In the genomic region with DNA sequence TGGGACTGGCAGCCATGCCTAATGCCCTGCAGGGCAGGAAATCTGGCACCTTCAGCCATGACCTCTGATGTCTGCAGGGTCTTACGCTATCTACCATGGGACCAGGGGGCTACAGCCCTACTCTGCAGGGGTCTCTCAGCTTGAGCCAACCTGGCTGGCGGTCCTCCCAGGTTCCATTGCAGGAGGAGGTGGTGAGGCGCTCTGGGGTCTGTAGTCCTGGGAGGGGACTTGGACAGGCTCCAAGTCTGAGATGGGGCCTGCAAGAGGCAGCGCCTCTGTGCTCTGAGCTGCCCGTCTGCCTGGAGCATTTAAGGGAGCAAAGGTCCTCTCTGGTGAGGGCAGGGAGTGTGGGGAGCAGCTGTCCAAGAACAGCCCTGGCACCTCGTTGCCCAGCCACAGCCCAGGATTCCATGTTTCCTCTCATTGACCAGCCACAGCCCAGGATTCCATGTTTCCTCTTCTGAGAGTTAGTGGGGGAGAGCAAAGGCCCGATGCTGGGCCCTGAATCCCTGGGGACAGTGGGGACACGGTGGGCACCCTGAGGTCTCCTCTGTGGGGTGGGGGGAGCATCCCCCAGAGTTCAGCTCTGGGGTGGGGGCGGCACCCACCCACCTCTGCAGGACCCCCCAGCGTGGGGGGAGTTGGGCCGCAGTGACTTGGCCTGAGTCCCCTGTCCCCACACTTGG, we compare ENCODE assay signal across 26 cellular contexts. TPM values are rescaled to one million over a fixed set of nuclear protein-coding genes. Genes with fewer than 3 reads are reported as not detected.
DNase-seq lines count a peak whose midpoint lies in the region; ATAC-seq, FAIRE-seq and TF ChIP-seq lines count a peak whose summit lies in the region.
"Had no signal": no experiment of that assay in that cellular context is flagged by ENCODE, and none has a peak within 500 bp of the region (broad histone marks: within the 10 kb centered on the region; RNA-seq: fewer than 3 reads in every experiment).

No MANE protein-coding gene starts in this region.

- ATAC-seq in K562: no peak
- no peak for ATAC-seq in GM21717 (IDR thresholded peaks at IDR 0.05; ENCODE audit: unreplicated experiment)
- ATAC-seq: left cardiac atrium had no signal

- H3K4me1 ChIP-seq in DOHH2 (ENCODE audit: control insufficient read depth, low read length): peaks cover 56% of the 10 kb centered on the region
- H3K4me1 ChIP-seq in K562 (replicated peaks in 1 of 2; ENCODE audit: control insufficient read depth in 2 of 2, insufficient read depth in 2 of 2, low read length in 2 of 2): peaks cover 0 to 44% of the 10 kb centered on the region in 2 experiments; a peak in 2 of 5 replicates
- H3K4me1 ChIP-seq in neuronal stem cell (ENCODE audit: control insufficient read depth in 2 of 2, insufficient read depth in 1 of 2, low read depth in 1 of 2, low read length in 2 of 2): no peaks in the 10 kb centered on the region

- H3K9me1 ChIP-seq in K562 (ENCODE audit: control insufficient read depth, insufficient read depth, low read length): no peaks in the 10 kb centered on the region

- H4K20me1 ChIP-seq in DOHH2 (ENCODE audit: control insufficient read depth, insufficient read depth, low read depth, low read length): no peaks in the 10 kb centered on the region
- H4K20me1 ChIP-seq in K562 (replicated peaks; ENCODE audit: control insufficient read depth, insufficient read depth, low read length): no peaks in the 10 kb centered on the region

- no peak for TF ChIP-seq POLR2A in K562 (conservative IDR thresholded peaks at IDR 0.05)

- no peak overlapping the region for H3K18ac ChIP-seq in neuronal stem cell (ENCODE audit: low read length)

- no peaks in the 10 kb centered on the region for H3K36me3 ChIP-seq in DOHH2 (ENCODE audit: control insufficient read depth, low read length)
- H3K36me3 ChIP-seq in K562 (ENCODE audit: control insufficient read depth, insufficient read depth, low read length): no peaks in the 10 kb centered on the region
- no peaks in the 10 kb centered on the region for H3K36me3 ChIP-seq in neuronal stem cell (replicated peaks in 1 of 2; ENCODE audit: control insufficient read depth in 2 of 2, insufficient read depth in 2 of 2, low read length in 2 of 2)

- CTCF ChIA-PET in K562 (lab: Yijun Ruan, JAX; ENCODE audit: low intra/inter-chr PET ratio): no interaction called here

- TF ChIP-seq CTCF in DOHH2 (IDR thresholded peaks at IDR 0.05; ENCODE audit: low read depth, low read length, poor library complexity, severe bottlenecking) (no peak), HL-60 (IDR thresholded peaks at IDR 0.05; ENCODE audit: insufficient read depth, low read length) (no peak), K562 (IDR thresholded peaks at IDR 0.05 in 2 of 3, conservative IDR thresholded peaks at IDR 0.05 in 1 of 3; ENCODE audit: insufficient read depth in 2 of 3, low read depth in 1 of 3, low read length in 3 of 3) (no peak)

- intact Hi-C loops in K562 (cut with micrococcal nuclease): no loop called here

- no peak overlapping the region for H3K4ac ChIP-seq in neuronal stem cell (ENCODE audit: low read length)

- H3K9me2 ChIP-seq in DOHH2 (replicated peaks; ENCODE audit: control insufficient read depth, low read length): no peaks in the 10 kb centered on the region

- no peak overlapping the region for H2BK5ac ChIP-seq in neuronal stem cell (ENCODE audit: low read length)

- in situ Hi-C loops in K562 (cut with MboI): no loop called here

- no peak for TF ChIP-seq EP300 in K562 (IDR thresholded peaks at IDR 0.05; ENCODE audit: low read length)

- POLR2A ChIA-PET in K562 (lab: Yijun Ruan, JAX): interaction anchor here (1.1 kb wide), 1 partner anchor 24 kb away, joined by 3 read pairs; no protein-coding TSS in a partner anchor

- FAIRE-seq in K562 (lab: Jason Lieb, UNC): no peak

- peak overlapping the region; percentile 49 for H2BK15ac ChIP-seq in neuronal stem cell (ENCODE audit: low read length)

- no peak overlapping the region for H2BK12ac ChIP-seq in neuronal stem cell (ENCODE audit: low read length)

- H3K27me3 ChIP-seq in DOHH2 (ENCODE audit: control insufficient read depth, low read length) (0 out of 2 replicates have a peak, but pooled peaks cover 2% of the 10 kb centered on the region), HL-60 (ENCODE audit: insufficient read depth, poor library complexity, severe bottlenecking) (no peaks in the 10 kb centered on the region), K562 (ENCODE audit: control insufficient read depth in 2 of 2, insufficient read depth in 2 of 2, low read length in 2 of 2) (peaks cover 0 to 11% of the 10 kb centered on the region in 2 experiments; a peak in 2 of 5 replicates), neuronal stem cell (ENCODE audit: control insufficient read depth in 3 of 3, insufficient read depth in 3 of 3, low read depth in 1 of 3, low read length in 3 of 3) (peaks cover 0 to 21% (median 4%) of the 10 kb centered on the region in 3 experiments)

- H2AK5ac ChIP-seq in neuronal stem cell (ENCODE audit: low read depth, low read length): peak overlapping the region; percentile 75

- H3K14ac ChIP-seq in neuronal stem cell (ENCODE audit: low read length): no peak overlapping the region

- H4K8ac ChIP-seq in neuronal stem cell (ENCODE audit: low read depth, low read length): no peak overlapping the region

- H4K91ac ChIP-seq in neuronal stem cell (ENCODE audit: low read depth, low read length, poor library complexity): no peak overlapping the region

- H3K79me2 ChIP-seq in DOHH2 (ENCODE audit: control insufficient read depth, low read length) (0 out of 2 replicates have a peak, but pooled peaks cover 4% of the 10 kb centered on the region), K562 (ENCODE audit: control insufficient read depth, insufficient read depth, low read length) (no peaks in the 10 kb centered on the region)

- H3F3A ChIP-seq in DOHH2 (ENCODE audit: control insufficient read depth, insufficient read depth): peaks cover 12% of the 10 kb centered on the region

- H3K27ac ChIP-seq in DOHH2 (ENCODE audit: low read depth, low read length): peak overlapping the region; percentile 78
- H3K27ac ChIP-seq in HL-60 (replicated peaks): peak overlapping the region; percentile 45
- H3K27ac ChIP-seq in K562 (ENCODE audit: extremely low read depth, low read depth, low read length): no peak overlapping the region
- no peak overlapping the region for H3K27ac ChIP-seq in neuronal stem cell (replicated peaks; ENCODE audit: low read length)
- H3K27ac ChIP-seq: epithelial cell of prostate, GM23248, VCaP had no signal

- H3K4me3 ChIP-seq in DOHH2 (ENCODE audit: low read length): peak overlapping the region; percentile 74
- peak overlapping the region; percentile 48 for H3K4me3 ChIP-seq in HL-60 (replicated peaks; ENCODE audit: insufficient read depth, low read length)
- H3K4me3 ChIP-seq in K562: no peak overlapping the region
- no peak overlapping the region for H3K4me3 ChIP-seq in neuronal stem cell (ENCODE audit: low read length in 2 of 2)
- H3K4me3 ChIP-seq: GM23248 had no signal

- DNase-seq in HL-60 (ENCODE audit: low read depth in 1 of 2, low spot score in 1 of 2) (no peak), K562 (ENCODE audit: extremely low read depth in 1 of 4, low spot score in 3 of 4) (no peak), neuronal stem cell (ENCODE audit: low spot score) (no peak), NCI-H82 treated with DMSO at 0.1 percent for 48 hours (lab: John Stamatoyannopoulos, UW; ENCODE audit: unreplicated experiment) (no peak), GM03348 (ENCODE audit: low spot score) (no peak)
- DNase-seq: activated CD4-positive, alpha-beta T cell treated with anti-CD3 and anti-CD28 coated beads, Interleukin-2, amount 10 ng/mL, durations not matched to agents 7 days and 5 days; activated effector memory CD4-positive, alpha-beta T cell treated with Interleukin-2 at 50 U/mL for 16 hours; cerebellar nuclear complex; GM23248; left cardiac atrium; mesendoderm; naive thymus-derived CD8-positive, alpha-beta T cell; NCI-H1694 treated with DMSO at 0.1 percent for 48 hours; NCI-H2171 treated with DMSO at 0.1 percent for 48 hours; NCI-H526; retina; stimulated activated CD4-positive, alpha-beta T cell treated with anti-CD3 and anti-CD28 coated beads, Interleukin-4, amount 100 ng/mL, for 1 hour; stimulated activated naive CD4-positive, alpha-beta T cell; T-helper 2 cell had no signal

- WGBS in K562 (ENCODE audit: insufficient coverage, low coverage, missing lambda C conversion rate): 35% methylated on average over 7 of the region's 11 CpGs
- no CpG with 5 or more reads among the region's 11 CpGs for WGBS in neuronal stem cell (ENCODE audit: extremely low coverage in 2 of 2, insufficient read length in 2 of 2, insufficient replicate concordance in 1 of 2), 2 donors

- peaks cover 7% of the 10 kb centered on the region; the same call in 1 of the 2 replicates for H3K9me3 ChIP-seq in DOHH2 (ENCODE audit: control insufficient read depth, insufficient read depth, low read length)
- H3K9me3 ChIP-seq in K562 (replicated peaks; ENCODE audit: control insufficient read depth, insufficient read depth, low read depth, low read length): 0 out of 2 replicates have a peak, but pooled peaks cover 2% of the 10 kb centered on the region
- H3K9me3 ChIP-seq in neuronal stem cell (replicated peaks in 1 of 2; ENCODE audit: control insufficient read depth in 2 of 2, insufficient read depth in 1 of 2, low read depth in 1 of 2, low read length in 2 of 2): peaks cover 6% of the 10 kb centered on the region in 2 donors

- H2AFZ ChIP-seq in K562 (ENCODE audit: low read depth, low read length) (no peak overlapping the region), neuronal stem cell (ENCODE audit: low read length) (no peak overlapping the region)
- H2AFZ ChIP-seq: GM23248 had no signal

- H3K9ac ChIP-seq in K562 (ENCODE audit: insufficient read depth in 1 of 2, low read depth in 2 of 2, low read length in 2 of 2) (no peak overlapping the region), neuronal stem cell (ENCODE audit: low read depth, low read length, poor library complexity) (peak overlapping the region; percentile 74)
- H3K9ac ChIP-seq: GM23248 had no signal

- no TSS peak for BruUV-seq in K562 (replicated peaks; lab: Mats Ljungman, UMichigan)

- H2BK120ac ChIP-seq in neuronal stem cell (ENCODE audit: low read depth, low read length): no peak overlapping the region

- no peak overlapping the region for H3K23ac ChIP-seq in neuronal stem cell (ENCODE audit: low read depth, low read length, poor library complexity)

- TF ChIP-seq RAD21 in K562 (CRISPR knock-in tag; conservative IDR thresholded peaks at IDR 0.05 in 1 of 2, IDR thresholded peaks at IDR 0.05 in 1 of 2): no peak

- H3K79me1 ChIP-seq in neuronal stem cell (ENCODE audit: low read depth, low read length): peaks cover 2% of the 10 kb centered on the region

- H3K4me2 ChIP-seq in DOHH2 (ENCODE audit: low read length) (peak overlapping the region; percentile 97), K562 (ENCODE audit: insufficient read depth, low read length) (no peak overlapping the region), neuronal stem cell (ENCODE audit: insufficient read depth, low read length, poor library complexity, severe bottlenecking) (no peak overlapping the region)

RNA-seq across cellular contexts. Expression of a gene that starts 0.7 kb away (rescaled TPM):
- total RNA-seq in K562 (2011; cell fraction: chromatin; rRNA removed; ENCODE audit: low replicate concordance): 0.05 and 0.14 TPM in 2 replicates
- total RNA-seq in K562 (2011; cell fraction: nucleolus; rRNA removed): 0.13 TPM in 1 of 2 replicates, not detected in the other
- total RNA-seq in K562 (2011; cell fraction: nucleoplasm; rRNA removed): 0.07 and 0.15 TPM in 2 replicates
- total RNA-seq in K562 (2014; rRNA removed) (not detected in 2 replicates), K562 (2014; rRNA removed; fragmentation: Illumina TruSeq; extraction: Trizol) (not detected in 2 replicates), K562 (2015; rRNA removed; fragmentation: Illumina TruSeq; extraction: Trizol) (0.08 and 0.18 TPM in 2 replicates), K562 (2021) (0.24 TPM in 1 of 2 replicates, not detected in the other)
- polyA plus RNA-seq in K562 (2011; rRNA removed) (not detected in 2 replicates), K562 (2014; fragmentation: Illumina TruSeq; extraction: Trizol) (0.19 TPM in 1 of 2 replicates, not detected in the other), K562 (2014; fragmentation: Nextera tagmentation; extraction: Ambion mirVana) (not detected), K562 (2014; rRNA removed) (0.03 TPM in 1 of 2 replicates, not detected in the other)
- polyA plus RNA-seq in K562 (2011; cell fraction: cytosol; rRNA removed): not detected in 2 replicates
- 0.03 and 0.11 TPM in 2 replicates for polyA plus RNA-seq in K562 (2011; cell fraction: nucleus; rRNA removed)
- 0.13 and 0.29 TPM in 2 replicates for polyA plus RNA-seq in K562 (2012)
- polyA minus RNA-seq in K562 (2011; rRNA and poly(A)+ RNA removed): not detected in 2 replicates
- polyA minus RNA-seq in K562 (2011; cell fraction: cytosol; rRNA and poly(A)+ RNA removed): not detected in 2 replicates
- polyA minus RNA-seq in K562 (2011; cell fraction: nucleus; rRNA and poly(A)+ RNA removed): 0.11 TPM in 1 of 2 replicates, not detected in the other
- polyA plus RNA-seq in neuronal stem cell (2013, experiment 1 of 2): 0.04 TPM
- polyA plus RNA-seq in neuronal stem cell (2013, experiment 2 of 2): 0.03 TPM
- total RNA-seq: activated CD4-positive, alpha-beta T cell treated with anti-CD3 and anti-CD28 coated beads, Interleukin-2, amount 10 ng/mL, durations not matched to agents 7 days and 5 days; Daoy; GM23248; osteoblast; SK-MEL-5 had no signal
- polyA plus RNA-seq: GM23248 had no signal

RNA-seq across cellular contexts. Expression of a gene that starts 52.8 kb away (rescaled TPM):
- total RNA-seq in K562 (2011; cell fraction: chromatin; rRNA removed; ENCODE audit: low replicate concordance): 0.18 and 0.46 TPM in 2 replicates
- 0.13 and 0.17 TPM in 2 replicates for total RNA-seq in K562 (2011; cell fraction: nucleolus; rRNA removed)
- 0.07 and 0.31 TPM in 2 replicates for total RNA-seq in K562 (2011; cell fraction: nucleoplasm; rRNA removed)
- total RNA-seq in K562 (2014; rRNA removed) (0.04 TPM in 1 of 2 replicates, not detected in the other), K562 (2014; rRNA removed; fragmentation: Illumina TruSeq; extraction: Trizol) (not detected in 2 replicates), K562 (2015; rRNA removed; fragmentation: Illumina TruSeq; extraction: Trizol) (0.04 TPM in 2 replicates), K562 (2021) (0.09 and 0.18 TPM in 2 replicates)
- polyA plus RNA-seq in K562 (2011; rRNA removed) (0.04 TPM in 1 of 2 replicates, not detected in the other), K562 (2014; fragmentation: Illumina TruSeq; extraction: Trizol) (0.03 TPM in 1 of 2 replicates, not detected in the other), K562 (2014; fragmentation: Nextera tagmentation; extraction: Ambion mirVana) (not detected), K562 (2014; rRNA removed) (under 0.01 and 0.04 TPM in 2 replicates)
- under 0.01 and 0.03 TPM in 2 replicates for polyA plus RNA-seq in K562 (2011; cell fraction: cytosol; rRNA removed)
- 0.14 and 0.22 TPM in 2 replicates for polyA plus RNA-seq in K562 (2011; cell fraction: nucleus; rRNA removed)
- 0.03 and 0.22 TPM in 2 replicates for polyA plus RNA-seq in K562 (2012)
- 0.04 and 0.51 TPM in 2 replicates for polyA minus RNA-seq in K562 (2011; rRNA and poly(A)+ RNA removed)
- polyA minus RNA-seq in K562 (2011; cell fraction: cytosol; rRNA and poly(A)+ RNA removed): 0.10 and 0.27 TPM in 2 replicates
- polyA minus RNA-seq in K562 (2011; cell fraction: nucleus; rRNA and poly(A)+ RNA removed): 0.13 and 0.22 TPM in 2 replicates
- polyA plus RNA-seq in neuronal stem cell (2013, experiment 1 of 2): 0.43 TPM
- polyA plus RNA-seq in neuronal stem cell (2013, experiment 2 of 2): 0.46 TPM
- total RNA-seq: activated CD4-positive, alpha-beta T cell treated with anti-CD3 and anti-CD28 coated beads, Interleukin-2, amount 10 ng/mL, durations not matched to agents 7 days and 5 days; naive thymus-derived CD8-positive, alpha-beta T cell had no signal
- polyA plus RNA-seq: naive thymus-derived CD8-positive, alpha-beta T cell had no signal

Comparison
In these comparisons a context has a peak if more than half of its experiments do, and no peak if none do; other contexts are left out.
1. H3K27ac ChIP-seq: peak in DOHH2 (single experiment) and HL-60 (single experiment); none in K562 (single experiment) and neuronal stem cell (single experiment).
2. H3K4me3 ChIP-seq: peak in DOHH2 (single experiment) and HL-60 (single experiment); none in K562 (single experiment) and neuronal stem cell (0 of 2).